ENCODE assay signal across 9 cellular contexts in the genomic region with DNA sequence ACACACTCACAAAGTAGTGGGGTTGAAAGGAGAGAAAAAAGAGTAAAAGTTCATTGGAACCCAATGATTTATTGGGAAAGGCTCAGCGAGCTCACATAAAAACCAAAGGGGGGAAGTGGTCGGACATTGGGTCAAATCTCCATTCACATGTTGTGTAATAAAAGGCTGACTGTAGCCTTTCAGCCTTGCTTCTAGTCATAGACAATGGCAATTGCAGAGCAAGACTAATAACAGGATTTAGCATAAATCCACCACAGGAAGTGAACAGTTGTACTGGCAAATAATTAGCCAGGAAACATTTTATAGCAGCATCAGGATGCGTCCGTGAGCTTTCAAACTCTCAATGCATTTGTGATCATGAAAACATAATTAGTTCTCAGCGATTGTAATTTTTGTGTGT.
DNase-seq lines count a peak whose midpoint lies in the region; ATAC-seq and TF ChIP-seq lines count a peak whose summit lies in the region.
"Had no signal": no experiment of that assay in that cellular context is flagged by ENCODE, and none has a peak within 500 bp of the region (broad histone marks: within the 10 kb centered on the region; RNA-seq: fewer than 3 reads in every experiment).

No MANE protein-coding gene starts in this region.

- CTCF ChIA-PET in PC-3 (lab: Charles Lee) = no interaction called here

- peak overlapping the region; percentile 32 for H3K9ac ChIP-seq in PC-3 (ENCODE audit: low read length)
- no peak overlapping the region for H3K9ac ChIP-seq in mesendoderm (ENCODE audit: low read length)

- H3K9me3 ChIP-seq in PC-3 (ENCODE audit: low read length) (no peaks in the 10 kb centered on the region), sigmoid colon (no peaks in the 10 kb centered on the region)
- H3K9me3 ChIP-seq: body of pancreas had no signal

- H3K4ac ChIP-seq in mesendoderm (ENCODE audit: low read depth, low read length) = no peak overlapping the region

- H3K4me2 ChIP-seq in PC-3 (ENCODE audit: low read length) = peak overlapping the region; percentile 77
- H3K4me2 ChIP-seq in mesendoderm (ENCODE audit: low read length) = no peak overlapping the region

- peaks cover 7% of the 10 kb centered on the region for H3F3A ChIP-seq in PC-3 (ENCODE audit: low read length, unreplicated experiment)

- no peak for TF ChIP-seq POLR2A in sigmoid colon (IDR thresholded peaks at IDR 0.05)

- H3K79me1 ChIP-seq in mesendoderm (ENCODE audit: low read length) = no peaks in the 10 kb centered on the region

- POLR2A ChIA-PET in PC-3 (lab: Charles Lee; ENCODE audit: unreplicated experiment) = interaction anchor here (0.5 kb wide), 1 partner anchor 107 kb away, joined by 3 read pairs; no protein-coding TSS in a partner anchor

- no peak overlapping the region for H3K23ac ChIP-seq in mesendoderm (ENCODE audit: low read length)

- H2BK15ac ChIP-seq in mesendoderm (replicated peaks; ENCODE audit: low read depth) = no peak overlapping the region

- H3K79me2 ChIP-seq in PC-3 (ENCODE audit: low read length) = no peaks in the 10 kb centered on the region
- H3K79me2 ChIP-seq in mesendoderm (ENCODE audit: control insufficient read depth, insufficient read depth, low read length) = no peaks in the 10 kb centered on the region

- ATAC-seq in GM18858 (IDR thresholded peaks at IDR 0.05; ENCODE audit: unreplicated experiment) (peak; percentile 89), HG02840 (IDR thresholded peaks at IDR 0.05; ENCODE audit: low FRiP score, unreplicated experiment) (peak; percentile 68), PC-3 (peak; percentile 80), HG03520 (IDR thresholded peaks at IDR 0.05; ENCODE audit: unreplicated experiment) (no peak)

- no peaks in the 10 kb centered on the region for H3K9me2 ChIP-seq in PC-3 (replicated peaks; ENCODE audit: low read length)

- BruUV-seq in PC-3 (replicated peaks; lab: Mats Ljungman, UMichigan) = no TSS peak

- no peak for TF ChIP-seq EP300 in sigmoid colon (IDR thresholded peaks at IDR 0.05)

- TF ChIP-seq CTCF in PC-3 (conservative IDR thresholded peaks at IDR 0.05; ENCODE audit: low read depth, low read length) (no peak), sigmoid colon (IDR thresholded peaks at IDR 0.05) (no peak)

- peaks cover 31% of the 10 kb centered on the region for H3K4me1 ChIP-seq in PC-3 (ENCODE audit: insufficient read depth, low read length)
- no peaks in the 10 kb centered on the region for H3K4me1 ChIP-seq in mesendoderm (ENCODE audit: control insufficient read depth, low read depth, low read length)
- H3K4me1 ChIP-seq in sigmoid colon = peaks cover 0 to 4% (median 0%) of the 10 kb centered on the region in 4 donors
- H3K4me1 ChIP-seq: body of pancreas had no signal

- no peak overlapping the region for H4K5ac ChIP-seq in mesendoderm (ENCODE audit: low read length)

- H2AFZ ChIP-seq in PC-3 (ENCODE audit: low read length) = peak overlapping the region; percentile 73

- peak overlapping the region; percentile 68 for H3K27ac ChIP-seq in PC-3 (ENCODE audit: low read length)
- no peak overlapping the region for H3K27ac ChIP-seq in mesendoderm (ENCODE audit: low read depth, low read length)
- peak overlapping the region in 1 of 4 donors; percentile 33 for H3K27ac ChIP-seq in sigmoid colon

- intact Hi-C loops in PC-3 (cut with micrococcal nuclease) = loop anchor here (10.0 kb wide), 1 partner anchor 100 kb away; no protein-coding TSS in a partner anchor
- intact Hi-C loops in sigmoid colon (cut with DNase I) = no loop called here

- DNase-seq in PC-3 (peak; percentile 53), mesendoderm (no peak), sigmoid colon (no peak)
- no peak for DNase-seq in stimulated activated CD4-positive, alpha-beta T cell treated with anti-CD3 and anti-CD28 coated beads, Interleukin-1b, Interleukin-23, amount 100 ng/mL, for 48 hours
- DNase-seq in activated CD4-positive, CD25-positive, alpha-beta regulatory T cell treated with anti-CD3 and anti-CD28 coated beads, Interleukin-2, amount 50 U/mL, for 72 hours = no peak

- H3K27me3 ChIP-seq in PC-3 (ENCODE audit: low read length) = no peaks in the 10 kb centered on the region
- H3K27me3 ChIP-seq in mesendoderm (ENCODE audit: insufficient read depth, low read length, poor library complexity) = no peaks in the 10 kb centered on the region
- no peaks in the 10 kb centered on the region for H3K27me3 ChIP-seq in sigmoid colon
- H3K27me3 ChIP-seq: body of pancreas had no signal

- no peak overlapping the region for H2BK5ac ChIP-seq in mesendoderm (ENCODE audit: low read length)

- H3K4me3 ChIP-seq in PC-3 (ENCODE audit: low read length) (peak overlapping the region; percentile 42), mesendoderm (ENCODE audit: low read length) (no peak overlapping the region), sigmoid colon (no peak overlapping the region)
- H3K4me3 ChIP-seq: body of pancreas had no signal

- H2AK5ac ChIP-seq in mesendoderm (ENCODE audit: low read length) = no peak overlapping the region

- no peak overlapping the region for H4K8ac ChIP-seq in mesendoderm (ENCODE audit: low read depth, low read length)

- H3K56ac ChIP-seq in mesendoderm (ENCODE audit: low read length) = no peak overlapping the region

- no peaks in the 10 kb centered on the region for H4K20me1 ChIP-seq in PC-3 (ENCODE audit: low read length)

- H3K36me3 ChIP-seq in PC-3 (ENCODE audit: low read depth, low read length) (no peaks in the 10 kb centered on the region), mesendoderm (ENCODE audit: control insufficient read depth, insufficient read depth, low read length) (no peaks in the 10 kb centered on the region), sigmoid colon (no peaks in the 10 kb centered on the region)

- no CpG with 5 or more reads among the region's 5 CpGs for WGBS in mesendoderm (ENCODE audit: extremely low coverage, insufficient coverage, low lambda C conversion rate)
- WGBS in sigmoid colon, 2 donors = 7 to 25% methylated on average over 5 of the region's 5 CpGs

- peak overlapping the region; percentile 9 for H3K18ac ChIP-seq in mesendoderm (ENCODE audit: low read length)

- H2BK120ac ChIP-seq in mesendoderm (ENCODE audit: low read depth, low read length) = no peak overlapping the region
